ENCODE assay signal across 13 cellular contexts in genomic region chr3:178291555-178291954, GRCh38.
"Had no signal": no experiment of that assay in that cellular context is flagged by ENCODE, and none has a peak within 500 bp of the region (broad histone marks: within the 10 kb centered on the region; RNA-seq: fewer than 3 reads in every experiment).

No MANE protein-coding gene starts in this region.

- H3K27me3 ChIP-seq: ascending aorta, left lung, neutrophil, thyroid gland had no signal

- H3K27ac ChIP-seq: ascending aorta, left lung, neutrophil, thyroid gland had no signal

- H3K36me3 ChIP-seq: ascending aorta, left lung, neutrophil, thyroid gland had no signal

- H3K9me3 ChIP-seq: ascending aorta, neutrophil, thyroid gland had no signal

- ATAC-seq: left lung had no signal

- H3K4me1 ChIP-seq: ascending aorta, left lung, thyroid gland had no signal

- H3K4me3 ChIP-seq: ascending aorta, left lung, thyroid gland had no signal

- DNase-seq: activated CD4-positive, CD25-positive, alpha-beta regulatory T cell treated with anti-CD3 and anti-CD28 coated beads, Interleukin-2, amount 50 U/mL, for 72 hours; activated CD8-positive, alpha-beta memory T cell treated with anti-CD3 and anti-CD28 coated beads for 24 hours; activated CD8-positive, alpha-beta memory T cell treated with anti-CD3 and anti-CD28 coated beads, Interleukin-2, amount 50 U/mL, for 48 hours; activated effector memory CD4-positive, alpha-beta T cell treated with Interleukin-2 at 50 U/mL for 16 hours; activated naive CD4-positive, alpha-beta T cell treated with anti-CD3 and anti-CD28 coated beads, Interleukin-2, amount 10 ng/mL, durations not matched to agents 7 days and 5 days; activated T-cell treated with anti-CD3 and anti-CD28 coated beads, Interleukin-2, amount 50 U/mL, for 48 hours; foreskin melanocyte; left lung; retina; stimulated activated naive CD4-positive, alpha-beta T cell; thyroid gland had no signal
